In the genomic region with DNA sequence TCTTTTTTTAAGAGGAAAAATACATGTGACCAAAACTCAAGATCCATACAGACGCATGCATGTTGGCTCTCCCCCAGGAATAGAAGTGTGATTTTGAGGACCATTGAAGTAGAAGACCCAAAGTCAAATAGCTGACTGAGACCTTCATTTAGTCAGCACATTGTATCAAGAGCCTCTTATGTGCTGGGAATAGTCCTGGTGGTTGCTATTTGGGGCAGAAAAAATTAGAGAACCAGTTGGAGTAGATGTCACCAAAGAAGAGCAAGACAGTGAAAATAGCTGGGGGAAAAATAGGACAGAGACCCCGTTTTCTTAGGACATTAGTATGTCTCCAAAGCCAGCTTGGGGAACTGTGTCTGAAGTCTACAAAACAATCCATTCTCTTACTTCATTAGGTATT, we compare ENCODE assay signal across 27 cellular contexts.
"Had no signal": no experiment of that assay in that cellular context is flagged by ENCODE, and none has a peak within 500 bp of the region (broad histone marks: within the 10 kb centered on the region; RNA-seq: fewer than 3 reads in every experiment).

No MANE protein-coding gene starts in this region.

- ATAC-seq: activated CD8-positive, alpha-beta memory T cell treated with anti-CD3 and anti-CD28 coated beads, Interleukin-2, amount 10 ng/mL, durations not matched to agents 7 days and 5 days; activated naive CD8-positive, alpha-beta T cell treated with anti-CD3 and anti-CD28 coated beads, Interleukin-2, amount 50 U/mL, for 24 hours; Panc1 had no signal

- H3K9me3 ChIP-seq: colonic mucosa, SJCRH30 had no signal

- H3K4me3 ChIP-seq: colonic mucosa, SJCRH30, SK-N-MC had no signal

- H3K27me3 ChIP-seq: colonic mucosa, SJCRH30 had no signal

- H3K27ac ChIP-seq: colonic mucosa, SJCRH30, SK-N-MC, WERI-Rb-1 had no signal

- H3K4me1 ChIP-seq: colonic mucosa had no signal

- DNase-seq: activated CD4-positive, alpha-beta memory T cell treated with anti-CD3 and anti-CD28 coated beads, Interleukin-2, amount 10 ng/mL, durations not matched to agents 7 days and 5 days; activated CD4-positive, alpha-beta T cell treated with anti-CD3 and anti-CD28 coated beads for 1 hour; activated CD4-positive, alpha-beta T cell treated with anti-CD3 and anti-CD28 coated beads for 48 hours; activated CD4-positive, CD25-positive, alpha-beta regulatory T cell; activated CD8-positive, alpha-beta memory T cell treated with anti-CD3 and anti-CD28 coated beads for 24 hours; activated CD8-positive, alpha-beta memory T cell treated with anti-CD3 and anti-CD28 coated beads, Interleukin-2, amount 10 ng/mL, durations not matched to agents 7 days and 5 days; activated CD8-positive, alpha-beta memory T cell treated with anti-CD3 and anti-CD28 coated beads, Interleukin-2, amount 50 U/mL, for 48 hours; activated effector memory CD4-positive, alpha-beta T cell treated with Interleukin-2 at 50 U/mL for 16 hours; activated naive CD4-positive, alpha-beta T cell treated with anti-CD3 and anti-CD28 coated beads, Interleukin-2, amount 10 ng/mL, durations not matched to agents 7 days and 5 days; activated naive CD8-positive, alpha-beta T cell treated with anti-CD3 and anti-CD28 coated beads, Interleukin-2, amount 50 U/mL, for 24 hours; activated T-cell treated with anti-CD3 and anti-CD28 coated beads, Interleukin-2, amount 50 U/mL, for 48 hours; anterior cingulate cortex; colonic mucosa; MM.1S; NCI-H1092; NCI-H1436 treated with DMSO at 0.1 percent for 48 hours; NCI-H1694 treated with DMSO at 0.1 percent for 48 hours; NCI-H2081; NCI-H345; NCI-H524 treated with DMSO at 0.1 percent for 48 hours; SHP77; SJCRH30; T1000; WERI-Rb-1 had no signal

- H3K36me3 ChIP-seq: colonic mucosa, SJCRH30, WERI-Rb-1 had no signal

- FAIRE-seq: bronchial epithelial cell had no signal
